Comparison of ENCODE assay signal across 8 cellular contexts in genomic region chr7:12257582-12257981, GRCh38. TPM values are rescaled to one million over a fixed set of nuclear protein-coding genes. Genes with fewer than 3 reads are reported as not detected.
DNase-seq lines count a peak whose midpoint lies in the region; ATAC-seq lines count a peak whose summit lies in the region.

No MANE protein-coding gene starts in this region.

- H3K36me3 ChIP-seq in CD4-positive, CD25-positive, alpha-beta regulatory T cell (ENCODE audit: control insufficient read depth, insufficient read depth, low read length), result no peaks in the 10 kb centered on the region

- H3K9me3 ChIP-seq in CD4-positive, CD25-positive, alpha-beta regulatory T cell (ENCODE audit: control insufficient read depth in 2 of 2, low read length in 2 of 2), result no peaks in the 10 kb centered on the region

- no peaks in the 10 kb centered on the region for H3K36me3 Mint-ChIP-seq in CD4-positive, CD25-positive, alpha-beta regulatory T cell

- peak overlapping the region; percentile 79 for H3K27ac ChIP-seq in CD4-positive, CD25-positive, alpha-beta regulatory T cell (ENCODE audit: insufficient read depth, low read length, poor library complexity, severe bottlenecking)

- peaks cover 0 to 12% (median 4%) of the 10 kb centered on the region in 4 donors for H3K4me1 Mint-ChIP-seq in CD4-positive, CD25-positive, alpha-beta regulatory T cell

- H3K4me1 ChIP-seq in CD4-positive, CD25-positive, alpha-beta regulatory T cell (ENCODE audit: control insufficient read depth, insufficient read depth, low read length, poor library complexity, severe bottlenecking), result peaks cover 25% of the 10 kb centered on the region

- no peaks in the 10 kb centered on the region for H3K27me3 ChIP-seq in CD4-positive, CD25-positive, alpha-beta regulatory T cell (ENCODE audit: control insufficient read depth, insufficient read depth, low read length)

- ATAC-seq in CD4-positive, CD25-positive, alpha-beta regulatory T cell (ENCODE audit: low read depth in 2 of 2), result peak; percentile 94 to 96
- ATAC-seq in GM19023 (IDR thresholded peaks at IDR 0.05; ENCODE audit: unreplicated experiment), result peak; percentile 100
- ATAC-seq in HG03066 (IDR thresholded peaks at IDR 0.05; ENCODE audit: low read depth, unreplicated experiment), result peak; percentile 100

- H3K27me3 Mint-ChIP-seq in CD4-positive, CD25-positive, alpha-beta regulatory T cell, result peaks cover 2% of the 10 kb centered on the region

- DNase-seq in CD4-positive, CD25-positive, alpha-beta regulatory T cell, result peak; percentile 8 to 94 (median 80)
- DNase-seq in RPMI7951 (ENCODE audit: low read depth) (peak; percentile 74), fibroblast of peridontal ligament (ENCODE audit: extremely low read depth) (peak; percentile 55), NCI-H510A (lab: John Stamatoyannopoulos, UW) (no peak), iPS-NIHi7 (ENCODE audit: extremely low spot score) (no peak), NCI-H524 treated with DMSO at 0.1 percent for 48 hours (lab: John Stamatoyannopoulos, UW) (no peak)

- H3K4me3 ChIP-seq in CD4-positive, CD25-positive, alpha-beta regulatory T cell (ENCODE audit: low read depth, low read length), result peak overlapping the region; percentile 84

- no peak overlapping the region for H3K27ac Mint-ChIP-seq in CD4-positive, CD25-positive, alpha-beta regulatory T cell

- no peak overlapping the region for H3K4me3 Mint-ChIP-seq in CD4-positive, CD25-positive, alpha-beta regulatory T cell

- H3K9me3 Mint-ChIP-seq in CD4-positive, CD25-positive, alpha-beta regulatory T cell, result peaks cover under 1 to 5% (median 1%) of the 10 kb centered on the region in 7 donors

RNA-seq across cellular contexts. Expression of gene TMEM106B, which starts 46.5 kb away (rescaled TPM):
- 19.0 TPM for total RNA-seq in CD4-positive, CD25-positive, alpha-beta regulatory T cell
- 10 to 100 TPM; 35.9 to 43.8 (median 36.4) TPM for polyA plus RNA-seq in CD4-positive, CD25-positive, alpha-beta regulatory T cell
- 58.1 and 69.6 TPM in 2 replicates for total RNA-seq in RPMI7951 (2014; rRNA removed; shearing (Covaris generic))

Comparison
In these comparisons a context has a peak if more than half of its experiments do, and no peak if none do; other contexts are left out.
1. DNase-seq: peak in CD4-positive, CD25-positive, alpha-beta regulatory T cell (3 of 3), RPMI7951 (single experiment) and fibroblast of peridontal ligament (single experiment); none in NCI-H510A (single experiment), iPS-NIHi7 (single experiment) and NCI-H524 treated with DMSO at 0.1 percent for 48 hours (single experiment).
2. Peak in every context shown above with its lines, with median percentiles within 50 percentile points of each other: ATAC-seq.